In the genomic region with DNA sequence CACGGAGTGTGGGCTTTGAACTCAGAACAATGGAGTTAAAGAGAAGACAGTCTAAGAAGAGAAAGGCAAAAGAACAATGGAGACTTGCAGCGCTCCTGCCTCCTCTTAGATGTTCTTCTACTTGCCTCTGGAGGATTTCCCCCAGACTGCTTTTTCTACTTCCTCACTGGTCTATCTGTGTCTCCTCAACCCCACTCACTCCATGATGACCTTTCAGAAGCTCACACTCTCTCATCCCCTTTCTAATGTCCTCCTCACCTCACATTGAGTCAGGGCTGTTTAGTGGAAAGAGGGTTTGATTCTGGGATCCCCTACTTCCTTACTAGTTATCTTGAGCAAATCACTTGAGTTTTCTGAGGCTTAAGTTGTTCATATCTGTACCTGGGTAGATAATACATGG, we compare ENCODE assay signal across 16 cellular contexts. TPM values are rescaled to one million over a fixed set of nuclear protein-coding genes. Genes with fewer than 3 reads are reported as not detected.
DNase-seq lines count a peak whose midpoint lies in the region; ATAC-seq and TF ChIP-seq lines count a peak whose summit lies in the region.
"Had no signal": no experiment of that assay in that cellular context is flagged by ENCODE, and none has a peak within 500 bp of the region (broad histone marks: within the 10 kb centered on the region; RNA-seq: fewer than 3 reads in every experiment).

No MANE protein-coding gene starts in this region.

- H3K9me3 Mint-ChIP-seq in activated CD8-positive, alpha-beta T cell treated with anti-CD3 and anti-CD28 coated beads for 36 hours, result peaks cover 10% of the 10 kb centered on the region
- H3K9me3 Mint-ChIP-seq in activated CD8-positive, alpha-beta T cell treated with anti-CD3 and anti-CD28 coated beads, Interleukin-2, amount 10 ng/mL, durations not matched to agents 7 days and 5 days (ENCODE audit: insufficient read depth), result peaks cover 17% of the 10 kb centered on the region
- peaks cover 6 to 12% of the 10 kb centered on the region in 2 donors for H3K9me3 Mint-ChIP-seq in stimulated activated naive CD8-positive, alpha-beta T cell treated with anti-CD3 and anti-CD28 coated beads, Interleukin-15, amount 100 ng/mL, for 72 hours

- H3K27ac Mint-ChIP-seq in activated CD8-positive, alpha-beta T cell treated with anti-CD3 and anti-CD28 coated beads for 36 hours, result no peak overlapping the region
- H3K27ac Mint-ChIP-seq in activated CD8-positive, alpha-beta T cell treated with anti-CD3 and anti-CD28 coated beads, Interleukin-2, amount 10 ng/mL, durations not matched to agents 7 days and 5 days, result no peak overlapping the region
- H3K27ac Mint-ChIP-seq in stimulated activated naive CD8-positive, alpha-beta T cell treated with anti-CD3 and anti-CD28 coated beads, Interleukin-15, amount 100 ng/mL, for 72 hours, result no peak overlapping the region
- H3K27ac Mint-ChIP-seq: CD4-positive, CD25-positive, alpha-beta regulatory T cell had no signal

- TF ChIP-seq CTCF in activated CD8-positive, alpha-beta T cell treated with anti-CD3 and anti-CD28 coated beads for 36 hours (IDR thresholded peaks at IDR 0.05), result no peak
- TF ChIP-seq CTCF in NB4 (IDR thresholded peaks at IDR 0.05; ENCODE audit: low read depth, low read length) (no peak), esophagus muscularis mucosa (IDR thresholded peaks at IDR 0.05) (no peak)

- no peak for TF ChIP-seq EP300 in esophagus muscularis mucosa (IDR thresholded peaks at IDR 0.05)

- POLR2A ChIA-PET in activated CD8-positive, alpha-beta T cell treated with anti-CD3 and anti-CD28 coated beads for 36 hours (lab: Charles Lee), result no interaction called here
- POLR2A ChIA-PET in activated CD8-positive, alpha-beta T cell treated with anti-CD3 and anti-CD28 coated beads, Interleukin-2, amount 10 ng/mL, durations not matched to agents 7 days and 5 days (lab: Charles Lee), result no interaction called here

- no peak overlapping the region for H3K27ac ChIP-seq in esophagus muscularis mucosa (replicated peaks in 1 of 4)
- H3K27ac ChIP-seq: BLaER1 treated with 17β-estradiol and CSF1 and Interleukin-3, amounts not matched to agents 10 nM and 100 nM; GM23248; HL-60 had no signal

- CTCF ChIA-PET in activated CD8-positive, alpha-beta T cell treated with anti-CD3 and anti-CD28 coated beads for 36 hours (lab: Charles Lee), result interaction anchor here (1.8 kb wide), 1 partner anchor 148 kb away, joined by 7 read pairs; no protein-coding TSS in a partner anchor
- CTCF ChIA-PET in activated CD8-positive, alpha-beta T cell treated with anti-CD3 and anti-CD28 coated beads, Interleukin-2, amount 10 ng/mL, durations not matched to agents 7 days and 5 days (lab: Charles Lee), result no interaction called here

- H3K27me3 Mint-ChIP-seq in activated CD8-positive, alpha-beta T cell treated with anti-CD3 and anti-CD28 coated beads for 36 hours, result no peaks in the 10 kb centered on the region
- H3K27me3 Mint-ChIP-seq in activated CD8-positive, alpha-beta T cell treated with anti-CD3 and anti-CD28 coated beads, Interleukin-2, amount 10 ng/mL, durations not matched to agents 7 days and 5 days (ENCODE audit: low read depth), result peaks cover 2% of the 10 kb centered on the region
- no peaks in the 10 kb centered on the region for H3K27me3 Mint-ChIP-seq in stimulated activated naive CD8-positive, alpha-beta T cell treated with anti-CD3 and anti-CD28 coated beads, Interleukin-15, amount 100 ng/mL, for 72 hours

- no peaks in the 10 kb centered on the region for H3K36me3 Mint-ChIP-seq in activated CD8-positive, alpha-beta T cell treated with anti-CD3 and anti-CD28 coated beads for 36 hours (ENCODE audit: low read depth)
- H3K36me3 Mint-ChIP-seq in activated CD8-positive, alpha-beta T cell treated with anti-CD3 and anti-CD28 coated beads, Interleukin-2, amount 10 ng/mL, durations not matched to agents 7 days and 5 days (ENCODE audit: low read depth), result peaks cover 2% of the 10 kb centered on the region
- H3K36me3 Mint-ChIP-seq: CD4-positive, CD25-positive, alpha-beta regulatory T cell had no signal

- peak; percentile 93 for ATAC-seq in activated CD8-positive, alpha-beta T cell treated with anti-CD3 and anti-CD28 coated beads for 36 hours
- no peak for ATAC-seq in activated CD8-positive, alpha-beta T cell treated with anti-CD3 and anti-CD28 coated beads, Interleukin-2, amount 10 ng/mL, durations not matched to agents 7 days and 5 days
- peak; percentile 59 for ATAC-seq in stimulated activated naive CD8-positive, alpha-beta T cell treated with anti-CD3 and anti-CD28 coated beads, Interleukin-15, amount 100 ng/mL, for 72 hours
- no peak for ATAC-seq in GM19035 (IDR thresholded peaks at IDR 0.05; ENCODE audit: unreplicated experiment)
- no peak for ATAC-seq in GM21717 (IDR thresholded peaks at IDR 0.05; ENCODE audit: unreplicated experiment)
- ATAC-seq: HCT116 had no signal

- TF ChIP-seq POLR2A in NB4 (IDR thresholded peaks at IDR 0.05; ENCODE audit: extremely low read depth, insufficient read length) (no peak), esophagus muscularis mucosa (IDR thresholded peaks at IDR 0.05; ENCODE audit: low read depth) (no peak)

- H3K27me3 ChIP-seq in esophagus muscularis mucosa, result no peaks in the 10 kb centered on the region
- H3K27me3 ChIP-seq: BLaER1 treated with 17β-estradiol and CSF1 and Interleukin-3, amounts not matched to agents 10 nM and 100 nM had no signal

- WGBS in esophagus muscularis mucosa, result 88% methylated on average over 2 of the region's 2 CpGs

- H3K9me3 ChIP-seq in esophagus muscularis mucosa, result no peaks in the 10 kb centered on the region

- peaks cover 5% of the 10 kb centered on the region for H3K4me1 Mint-ChIP-seq in activated CD8-positive, alpha-beta T cell treated with anti-CD3 and anti-CD28 coated beads for 36 hours (ENCODE audit: low read depth)
- peaks cover 4% of the 10 kb centered on the region for H3K4me1 Mint-ChIP-seq in activated CD8-positive, alpha-beta T cell treated with anti-CD3 and anti-CD28 coated beads, Interleukin-2, amount 10 ng/mL, durations not matched to agents 7 days and 5 days (ENCODE audit: low read depth)
- H3K4me1 Mint-ChIP-seq in stimulated activated naive CD8-positive, alpha-beta T cell treated with anti-CD3 and anti-CD28 coated beads, Interleukin-15, amount 100 ng/mL, for 72 hours, result no peaks in the 10 kb centered on the region

- no peak for DNase-seq in activated CD8-positive, alpha-beta T cell treated with anti-CD3 and anti-CD28 coated beads for 36 hours
- no peak for DNase-seq in activated CD8-positive, alpha-beta T cell treated with anti-CD3 and anti-CD28 coated beads, Interleukin-2, amount 10 ng/mL, durations not matched to agents 7 days and 5 days
- peak; percentile 11 for DNase-seq in NB4 (ENCODE audit: low read depth)
- DNase-seq in esophagus muscularis mucosa (ENCODE audit: extremely low spot score), result peak; percentile 21
- no peak for DNase-seq in stimulated activated naive CD8-positive, alpha-beta T cell treated with anti-CD3 and anti-CD28 coated beads, Interleukin-15, amount 100 ng/mL, for 72 hours
- no peak for DNase-seq in NCI-H524 (lab: John Stamatoyannopoulos, UW)
- DNase-seq: ACHN, DMS79 treated with DMSO at 0.1 percent for 48 hours, EL, GM23248 had no signal

- intact Hi-C loops in activated CD8-positive, alpha-beta T cell treated with anti-CD3 and anti-CD28 coated beads for 36 hours (cut with micrococcal nuclease), result loop anchor here (10.0 kb wide), 1 partner anchor 152 kb away; no protein-coding TSS in a partner anchor
- intact Hi-C loops in esophagus muscularis mucosa (cut with DNase I), result loop anchor here (5.0 kb wide), 1 partner anchor 151 kb away; no protein-coding TSS in a partner anchor

- no peak overlapping the region for H3K4me3 Mint-ChIP-seq in activated CD8-positive, alpha-beta T cell treated with anti-CD3 and anti-CD28 coated beads for 36 hours
- H3K4me3 Mint-ChIP-seq in activated CD8-positive, alpha-beta T cell treated with anti-CD3 and anti-CD28 coated beads, Interleukin-2, amount 10 ng/mL, durations not matched to agents 7 days and 5 days, result no peak overlapping the region
- no peak overlapping the region for H3K4me3 Mint-ChIP-seq in stimulated activated naive CD8-positive, alpha-beta T cell treated with anti-CD3 and anti-CD28 coated beads, Interleukin-15, amount 100 ng/mL, for 72 hours
- H3K4me3 Mint-ChIP-seq: CD4-positive, CD25-positive, alpha-beta regulatory T cell had no signal

- H3K4me1 ChIP-seq in esophagus muscularis mucosa, result no peaks in the 10 kb centered on the region
- H3K4me1 ChIP-seq: BLaER1 treated with 17β-estradiol and CSF1 and Interleukin-3, amounts not matched to agents 10 nM and 100 nM had no signal

- no peak overlapping the region for H3K4me3 ChIP-seq in NB4 (ENCODE audit: low read depth, low read length)
- no peak overlapping the region for H3K4me3 ChIP-seq in esophagus muscularis mucosa
- H3K4me3 ChIP-seq: BLaER1 treated with 17β-estradiol and CSF1 and Interleukin-3, amounts not matched to agents 10 nM and 100 nM; GM23248 had no signal

- H3K36me3 ChIP-seq in esophagus muscularis mucosa, result no peaks in the 10 kb centered on the region
- H3K36me3 ChIP-seq: BLaER1 treated with 17β-estradiol and CSF1 and Interleukin-3, amounts not matched to agents 10 nM and 100 nM had no signal

RNA-seq across cellular contexts. Expression of a gene that starts 12.2 kb away (rescaled TPM):
- 1 to 10 TPM; 3.0 to 4.0 TPM for total RNA-seq in activated CD8-positive, alpha-beta T cell treated with anti-CD3 and anti-CD28 coated beads for 36 hours
- 10 to 100 TPM; 25.5 to 26.9 TPM for total RNA-seq in activated CD8-positive, alpha-beta T cell treated with anti-CD3 and anti-CD28 coated beads, Interleukin-2, amount 10 ng/mL, durations not matched to agents 7 days and 5 days
- 1 to 10 TPM; 3.8 to 5.2 (median 4.9) TPM for total RNA-seq in esophagus muscularis mucosa

Comparison
In these comparisons a context has a peak if more than half of its experiments do, and no peak if none do; other contexts are left out.
1. ATAC-seq: peak in activated CD8-positive, alpha-beta T cell treated with anti-CD3 and anti-CD28 coated beads for 36 hours (single experiment) and stimulated activated naive CD8-positive, alpha-beta T cell treated with anti-CD3 and anti-CD28 coated beads, Interleukin-15, amount 100 ng/mL, for 72 hours (single experiment); none in activated CD8-positive, alpha-beta T cell treated with anti-CD3 and anti-CD28 coated beads, Interleukin-2, amount 10 ng/mL, durations not matched to agents 7 days and 5 days (single experiment), GM19035 (single experiment) and GM21717 (single experiment).
2. RNA of a gene that starts 12.2 kb away (total RNA-seq): 25.5 to 26.9 TPM in activated CD8-positive, alpha-beta T cell treated with anti-CD3 and anti-CD28 coated beads, Interleukin-2, amount 10 ng/mL, durations not matched to agents 7 days and 5 days; 3.8 to 5.2 TPM in esophagus muscularis mucosa and 3.0 to 4.0 TPM in activated CD8-positive, alpha-beta T cell treated with anti-CD3 and anti-CD28 coated beads for 36 hours; every median in the first group is over 4 times any median in the second.
3. DNase-seq: peak in NB4 (single experiment) and esophagus muscularis mucosa (single experiment); none in activated CD8-positive, alpha-beta T cell treated with anti-CD3 and anti-CD28 coated beads for 36 hours (single experiment), activated CD8-positive, alpha-beta T cell treated with anti-CD3 and anti-CD28 coated beads, Interleukin-2, amount 10 ng/mL, durations not matched to agents 7 days and 5 days (single experiment), stimulated activated naive CD8-positive, alpha-beta T cell treated with anti-CD3 and anti-CD28 coated beads, Interleukin-15, amount 100 ng/mL, for 72 hours (0 of 2) and NCI-H524 (0 of 2).